In the genomic region with DNA sequence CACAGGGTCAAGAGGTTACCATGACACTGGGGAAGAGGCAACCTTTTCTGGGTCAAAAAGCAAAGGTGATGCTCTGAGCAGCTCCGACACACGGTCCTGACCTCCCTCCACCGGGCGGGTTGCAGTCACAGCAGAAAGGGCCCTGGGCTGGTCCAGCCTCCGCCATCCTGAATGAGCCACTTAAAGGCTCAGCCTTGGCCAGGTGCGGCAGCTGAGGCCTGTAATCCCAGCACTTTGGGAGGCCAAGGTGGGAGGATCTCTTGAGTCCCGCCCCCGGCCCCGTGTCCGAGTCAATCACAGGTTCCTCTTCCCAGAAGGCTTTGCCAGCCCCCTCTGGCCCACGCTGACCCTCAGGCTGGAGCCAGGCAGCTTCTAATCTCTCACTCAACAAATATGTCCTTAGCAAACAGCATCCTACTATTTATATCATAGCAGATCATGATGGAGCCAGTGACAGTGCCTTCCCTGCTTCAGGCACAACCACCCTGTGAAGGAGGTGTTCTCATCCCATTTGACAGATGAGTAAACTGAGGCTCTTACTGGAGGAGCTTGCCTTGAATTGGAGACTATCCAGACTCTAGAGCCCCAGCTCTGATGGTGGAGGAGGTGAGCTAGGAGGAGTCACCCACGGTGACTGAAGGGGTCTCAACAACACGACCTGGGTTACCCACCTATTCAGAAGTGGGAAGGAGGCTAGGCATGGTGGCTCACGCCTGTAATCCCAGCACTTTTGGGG, we compare ENCODE assay signal across 26 cellular contexts.
A peak's percentile ranks its signal among the peaks of the same experiment; 100 is the strongest.
DNase-seq lines count a peak whose midpoint lies in the region; ATAC-seq and TF ChIP-seq lines count a peak whose summit lies in the region.
"Had no signal": no experiment of that assay in that cellular context is flagged by ENCODE, and none has a peak within 500 bp of the region (broad histone marks: within the 10 kb centered on the region; RNA-seq: fewer than 3 reads in every experiment).

No MANE protein-coding gene starts in this region.

- H3K27ac Mint-ChIP-seq in stimulated activated effector memory CD8-positive, alpha-beta T cell treated with anti-CD3 and anti-CD28 coated beads, Interleukin-12 subunit alpha, Interleukin-12 subunit beta, amount 100 ng/mL, for 72 hours, result peak overlapping the region; percentile 76
- H3K27ac Mint-ChIP-seq: activated CD4-positive, alpha-beta T cell treated with anti-CD3 and anti-CD28 coated beads, Interleukin-2, amount 10 ng/mL, durations not matched to agents 24 days and 14 days had no signal

- intact Hi-C loops in esophagus muscularis mucosa (cut with DNase I), result no loop called here

- peaks cover 0 to 6% (median 3%) of the 10 kb centered on the region in 4 donors for H3K9me3 ChIP-seq in esophagus muscularis mucosa
- H3K9me3 ChIP-seq: BE2C had no signal

- H3K27ac ChIP-seq in RWPE1 (peak overlapping the region; percentile 99), esophagus muscularis mucosa (replicated peaks in 1 of 4) (peak overlapping the region; percentile 7 to 54 (median 14))
- H3K27ac ChIP-seq: epithelial cell of prostate had no signal

- no peak for TF ChIP-seq EP300 in esophagus muscularis mucosa (IDR thresholded peaks at IDR 0.05)

- WGBS in esophagus muscularis mucosa, result 95% methylated on average over 6 of the region's 14 CpGs

- TF ChIP-seq POLR2A in esophagus muscularis mucosa (IDR thresholded peaks at IDR 0.05; ENCODE audit: low read depth), result no peak

- DNase-seq in NCI-H2196 (lab: John Stamatoyannopoulos, UW; ENCODE audit: unreplicated experiment), result peak; percentile 48
- DNase-seq in NCI-H2196 treated with DMSO at 0.1 percent for 48 hours (lab: John Stamatoyannopoulos, UW; ENCODE audit: unreplicated experiment), result no peak
- no peak for DNase-seq in RWPE1 (ENCODE audit: low spot score)
- no peak for DNase-seq in esophagus muscularis mucosa (ENCODE audit: extremely low spot score)
- DNase-seq in stimulated activated effector memory CD8-positive, alpha-beta T cell treated with anti-CD3 and anti-CD28 coated beads, Interleukin-12 subunit alpha, Interleukin-12 subunit beta, amount 100 ng/mL, for 72 hours (ENCODE audit: low spot score in 2 of 2), result no peak
- no peak for DNase-seq in omental fat pad (ENCODE audit: low spot score)
- DNase-seq in NCI-H2171 (lab: John Stamatoyannopoulos, UW), result no peak
- no peak for DNase-seq in SW480 (ENCODE audit: low spot score)
- DNase-seq: 8988T; activated CD4-positive, alpha-beta T cell treated with anti-CD3 and anti-CD28 coated beads, Interleukin-2, amount 10 ng/mL, durations not matched to agents 24 days and 14 days; BE2C; Caco-2; foreskin melanocyte; HCEC 1CT; islet precursor cell; mammary epithelial cell; NCI-H1092; NCI-H1930; NCI-H446 treated with DMSO at 0.1 percent for 48 hours; RPMI8226; sigmoid colon; stimulated activated naive CD4-positive, alpha-beta T cell had no signal

- no peaks in the 10 kb centered on the region for H3K27me3 ChIP-seq in esophagus muscularis mucosa
- H3K27me3 ChIP-seq: adrenal gland, BE2C, breast epithelium, pancreas, sigmoid colon had no signal

- H3K4me1 ChIP-seq in esophagus muscularis mucosa, result peaks cover 23 to 58% (median 42%) of the 10 kb centered on the region in 4 donors
- H3K4me1 ChIP-seq: BE2C, Caco-2 had no signal

- peaks cover 14 to 57% (median 42%) of the 10 kb centered on the region in 4 donors for H3K36me3 ChIP-seq in esophagus muscularis mucosa
- H3K36me3 ChIP-seq: BE2C, breast epithelium had no signal

- peaks cover 28% of the 10 kb centered on the region for H3K36me3 Mint-ChIP-seq in stimulated activated effector memory CD8-positive, alpha-beta T cell treated with anti-CD3 and anti-CD28 coated beads, Interleukin-12 subunit alpha, Interleukin-12 subunit beta, amount 100 ng/mL, for 72 hours

- POLR2A ChIA-PET in RWPE1 (lab: Yijun Ruan, JAX; ENCODE audit: low non-redundant PET), result no interaction called here

- peaks cover 5% of the 10 kb centered on the region for H3K4me1 Mint-ChIP-seq in stimulated activated effector memory CD8-positive, alpha-beta T cell treated with anti-CD3 and anti-CD28 coated beads, Interleukin-12 subunit alpha, Interleukin-12 subunit beta, amount 100 ng/mL, for 72 hours

- CTCF ChIA-PET in RWPE1 (lab: Yijun Ruan, JAX), result interaction anchor here (0.6 to 1.0 kb wide), 3 partner anchors 9 to 38 kb away, joined by 3 to 9 read pairs (median 4); no protein-coding TSS in a partner anchor

- no peak overlapping the region for H3K4me3 ChIP-seq in esophagus muscularis mucosa
- H3K4me3 ChIP-seq: adrenal gland, breast epithelium, pancreas, sigmoid colon had no signal

- TF ChIP-seq CTCF in RWPE1 (conservative IDR thresholded peaks at IDR 0.05; ENCODE audit: low read depth) (no peak), esophagus muscularis mucosa (IDR thresholded peaks at IDR 0.05) (no peak), omental fat pad (IDR thresholded peaks at IDR 0.05) (no peak)

- ATAC-seq in stimulated activated effector memory CD8-positive, alpha-beta T cell treated with anti-CD3 and anti-CD28 coated beads, Interleukin-12 subunit alpha, Interleukin-12 subunit beta, amount 100 ng/mL, for 72 hours, result no peak
- no peak for ATAC-seq in omental fat pad (ENCODE audit: low FRiP score)
- ATAC-seq: pancreas had no signal

- H3K4me3 Mint-ChIP-seq in stimulated activated effector memory CD8-positive, alpha-beta T cell treated with anti-CD3 and anti-CD28 coated beads, Interleukin-12 subunit alpha, Interleukin-12 subunit beta, amount 100 ng/mL, for 72 hours, result no peak overlapping the region
- H3K4me3 Mint-ChIP-seq: activated CD4-positive, alpha-beta T cell treated with anti-CD3 and anti-CD28 coated beads, Interleukin-2, amount 10 ng/mL, durations not matched to agents 24 days and 14 days had no signal

- peaks cover 2% of the 10 kb centered on the region for H3K9me3 Mint-ChIP-seq in stimulated activated effector memory CD8-positive, alpha-beta T cell treated with anti-CD3 and anti-CD28 coated beads, Interleukin-12 subunit alpha, Interleukin-12 subunit beta, amount 100 ng/mL, for 72 hours
